Comparison of ENCODE assay signal across 24 cellular contexts in genomic region chr22:49749227-49749626, GRCh38.
"Had no signal": no experiment of that assay in that cellular context is flagged by ENCODE, and none has a peak within 500 bp of the region (broad histone marks: within the 10 kb centered on the region; RNA-seq: fewer than 3 reads in every experiment).

No MANE protein-coding gene starts in this region.

- H3K4me3 Mint-ChIP-seq: immature natural killer cell; memory B cell; natural killer cell treated with Interleukin-12 subunit alpha and Interleukin-12 subunit beta and Interleukin-15 and Interleukin-18, amount 100 ng/mL, for 72 hours; neural progenitor cell; stimulated activated memory B cell treated with anti-CD40 and anti-IgM and Interleukin-4, amounts not matched to agents 10 μg/mL and 1 μg/mL and 100 μg/mL, for 72 hours; stimulated activated naive CD8-positive, alpha-beta T cell treated with anti-CD3 and anti-CD28 coated beads, Interleukin-15, Interleukin-2, amounts not matched to agents 100 ng/mL and 50 ng/mL, for 24 hours had no signal

- H3K4me1 Mint-ChIP-seq: immature natural killer cell; memory B cell; stimulated activated memory B cell treated with anti-CD40 and anti-IgM and Interleukin-4, amounts not matched to agents 10 μg/mL and 1 μg/mL and 100 μg/mL, for 72 hours had no signal

- H3K27me3 ChIP-seq: gastrocnemius medialis, neural progenitor cell, pancreas, right lobe of liver, upper lobe of left lung, vagina had no signal

- H3K4me1 ChIP-seq: gastrocnemius medialis, left ventricle myocardium inferior, lower lobe of right lung, pancreas, prostate gland, right lobe of liver, tibial artery, upper lobe of left lung, vagina had no signal

- H3K9ac ChIP-seq: neural progenitor cell had no signal

- H3K36me3 ChIP-seq: gastrocnemius medialis, left ventricle myocardium inferior, lower lobe of right lung, pancreas, prostate gland, right lobe of liver, tibial artery, upper lobe of left lung, vagina had no signal

- H3K27ac Mint-ChIP-seq: immature natural killer cell; memory B cell; natural killer cell treated with Interleukin-12 subunit alpha and Interleukin-12 subunit beta and Interleukin-15 and Interleukin-18, amount 100 ng/mL, for 72 hours; neural progenitor cell; stimulated activated memory B cell treated with anti-CD40 and anti-IgM and Interleukin-4, amounts not matched to agents 10 μg/mL and 1 μg/mL and 100 μg/mL, for 72 hours; stimulated activated naive CD8-positive, alpha-beta T cell treated with anti-CD3 and anti-CD28 coated beads, Interleukin-15, Interleukin-2, amounts not matched to agents 100 ng/mL and 50 ng/mL, for 24 hours had no signal

- H3K4me3 ChIP-seq: gastrocnemius medialis, left ventricle myocardium inferior, lower lobe of right lung, neural progenitor cell, pancreas, prostate gland, right lobe of liver, tibial artery, upper lobe of left lung, vagina had no signal

- H3K36me3 Mint-ChIP-seq: neural progenitor cell had no signal

- H3K27ac ChIP-seq: gastrocnemius medialis, left ventricle myocardium inferior, lower lobe of right lung, neural progenitor cell, pancreas, prostate gland, right lobe of liver, tibial artery, upper lobe of left lung, vagina had no signal

- DNase-seq: dermis blood vessel endothelial cell; effector CD4-positive, alpha-beta T cell; gastrocnemius medialis; glutamatergic neuron; immature natural killer cell; kidney; left ventricle myocardium inferior; lower lobe of right lung; midbrain; occipital lobe; right lobe of liver; stimulated activated CD4-positive, alpha-beta T cell treated with anti-CD3 and anti-CD28 coated beads, Interleukin-15, amount 100 ng/mL, for 24 hours; stimulated activated CD4-positive, alpha-beta T cell treated with anti-CD3 and anti-CD28 coated beads, Interleukin-1b, Interleukin-23, amount 100 ng/mL, for 48 hours; stimulated activated CD4-positive, alpha-beta T cell treated with anti-CD3 and anti-CD28 coated beads, Interleukin-4, amount 100 ng/mL, for 24 hours had no signal

- H3K9me3 ChIP-seq: pancreas, prostate gland, vagina had no signal
